1 cellular context compared by ENCODE assay signal in genomic region chr22:32644252-32645100, GRCh38.
TF ChIP-seq lines count a peak whose summit lies in the region.

No MANE protein-coding gene starts in this region.

TF ChIP-seq in HepG2, 621 proteins besides CTCF, POLR2A, EP300 and RAD21 (continued from another document and continues in another):
- TF ChIP-seq, protein P1, sequence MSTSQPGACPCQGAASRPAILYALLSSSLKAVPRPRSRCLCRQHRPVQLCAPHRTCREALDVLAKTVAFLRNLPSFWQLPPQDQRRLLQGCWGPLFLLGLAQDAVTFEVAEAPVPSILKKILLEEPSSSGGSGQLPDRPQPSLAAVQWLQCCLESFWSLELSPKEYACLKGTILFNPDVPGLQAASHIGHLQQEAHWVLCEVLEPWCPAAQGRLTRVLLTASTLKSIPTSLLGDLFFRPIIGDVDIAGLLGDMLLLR (CRISPR knock-in tag; IDR thresholded peaks at IDR 0.05), result no peak
- TF ChIP-seq, protein P2, sequence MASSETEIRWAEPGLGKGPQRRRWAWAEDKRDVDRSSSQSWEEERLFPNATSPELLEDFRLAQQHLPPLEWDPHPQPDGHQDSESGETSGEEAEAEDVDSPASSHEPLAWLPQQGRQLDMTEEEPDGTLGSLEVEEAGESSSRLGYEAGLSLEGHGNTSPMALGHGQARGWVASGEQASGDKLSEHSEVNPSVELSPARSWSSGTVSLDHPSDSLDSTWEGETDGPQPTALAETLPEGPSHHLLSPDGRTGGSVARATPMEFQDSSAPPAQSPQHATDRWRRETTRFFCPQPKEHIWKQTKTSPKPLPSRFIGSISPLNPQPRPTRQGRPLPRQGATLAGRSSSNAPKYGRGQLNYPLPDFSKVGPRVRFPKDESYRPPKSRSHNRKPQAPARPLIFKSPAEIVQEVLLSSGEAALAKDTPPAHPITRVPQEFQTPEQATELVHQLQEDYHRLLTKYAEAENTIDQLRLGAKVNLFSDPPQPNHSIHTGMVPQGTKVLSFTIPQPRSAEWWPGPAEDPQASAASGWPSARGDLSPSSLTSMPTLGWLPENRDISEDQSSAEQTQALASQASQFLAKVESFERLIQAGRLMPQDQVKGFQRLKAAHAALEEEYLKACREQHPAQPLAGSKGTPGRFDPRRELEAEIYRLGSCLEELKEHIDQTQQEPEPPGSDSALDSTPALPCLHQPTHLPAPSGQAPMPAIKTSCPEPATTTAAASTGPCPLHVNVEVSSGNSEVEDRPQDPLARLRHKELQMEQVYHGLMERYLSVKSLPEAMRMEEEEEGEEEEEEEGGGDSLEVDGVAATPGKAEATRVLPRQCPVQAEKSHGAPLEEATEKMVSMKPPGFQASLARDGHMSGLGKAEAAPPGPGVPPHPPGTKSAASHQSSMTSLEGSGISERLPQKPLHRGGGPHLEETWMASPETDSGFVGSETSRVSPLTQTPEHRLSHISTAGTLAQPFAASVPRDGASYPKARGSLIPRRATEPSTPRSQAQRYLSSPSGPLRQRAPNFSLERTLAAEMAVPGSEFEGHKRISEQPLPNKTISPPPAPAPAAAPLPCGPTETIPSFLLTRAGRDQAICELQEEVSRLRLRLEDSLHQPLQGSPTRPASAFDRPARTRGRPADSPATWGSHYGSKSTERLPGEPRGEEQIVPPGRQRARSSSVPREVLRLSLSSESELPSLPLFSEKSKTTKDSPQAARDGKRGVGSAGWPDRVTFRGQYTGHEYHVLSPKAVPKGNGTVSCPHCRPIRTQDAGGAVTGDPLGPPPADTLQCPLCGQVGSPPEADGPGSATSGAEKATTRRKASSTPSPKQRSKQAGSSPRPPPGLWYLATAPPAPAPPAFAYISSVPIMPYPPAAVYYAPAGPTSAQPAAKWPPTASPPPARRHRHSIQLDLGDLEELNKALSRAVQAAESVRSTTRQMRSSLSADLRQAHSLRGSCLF (CRISPR knock-in tag; IDR thresholded peaks at IDR 0.05; ENCODE audit: borderline replicate concordance), result no peak
- TF ChIP-seq, protein P3, sequence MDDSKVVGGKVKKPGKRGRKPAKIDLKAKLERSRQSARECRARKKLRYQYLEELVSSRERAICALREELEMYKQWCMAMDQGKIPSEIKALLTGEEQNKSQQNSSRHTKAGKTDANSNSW (CRISPR knock-in tag; IDR thresholded peaks at IDR 0.05; ENCODE audit: borderline replicate concordance), result no peak
- TF ChIP-seq TIGD3 (CRISPR knock-in tag; IDR thresholded peaks at IDR 0.05; ENCODE audit: borderline replicate concordance) (peak; percentile 60; the same call in 1 of the 2 replicates), KLF6 (CRISPR knock-in tag; IDR thresholded peaks at IDR 0.05) (peak; percentile 83; the same call in 1 of the 2 replicates), ZSCAN22 (CRISPR knock-in tag; IDR thresholded peaks at IDR 0.05) (peak; percentile 93), ARNT (IDR thresholded peaks at IDR 0.05) (no peak), ARNT2 (CRISPR knock-in tag; IDR thresholded peaks at IDR 0.05; ENCODE audit: low read depth) (peak; percentile 35; the same call in 1 of the 2 replicates), NPAS2 (CRISPR knock-in tag; IDR thresholded peaks at IDR 0.05; ENCODE audit: borderline replicate concordance) (peak; percentile 63; the same call in 1 of the 2 replicates), NR2C2 (CRISPR knock-in tag; IDR thresholded peaks at IDR 0.05; ENCODE audit: borderline replicate concordance) (peak; percentile 82; the same call in 1 of the 2 replicates), FOSL1 (CRISPR knock-in tag; IDR thresholded peaks at IDR 0.05; ENCODE audit: borderline replicate concordance) (no peak), SOX5 (CRISPR knock-in tag; IDR thresholded peaks at IDR 0.05; ENCODE audit: borderline replicate concordance) (peak; percentile 93), ZNF484 (CRISPR knock-in tag; IDR thresholded peaks at IDR 0.05; ENCODE audit: borderline replicate concordance, low read depth) (no peak; the same call in 1 of the 2 replicates), SNAPC2 (CRISPR knock-in tag; IDR thresholded peaks at IDR 0.05) (peak; percentile 96), ZUFSP (CRISPR knock-in tag; IDR thresholded peaks at IDR 0.05; ENCODE audit: borderline replicate concordance) (no peak), SMYD3 (CRISPR knock-in tag; IDR thresholded peaks at IDR 0.05) (no peak), REXO4 (CRISPR knock-in tag; IDR thresholded peaks at IDR 0.05; ENCODE audit: borderline replicate concordance) (0 out of 2 replicates have a peak, but pooled peaks have one; percentile 20), CCAR2 (optimal IDR thresholded peaks at IDR 0.05; ENCODE audit: low read depth, low read length) (no peak), SP5 (CRISPR knock-in tag; IDR thresholded peaks at IDR 0.05; ENCODE audit: borderline replicate concordance, low read depth) (peak; percentile 85), PHB2 (IDR thresholded peaks at IDR 0.05; ENCODE audit: partially characterized antibody) (no peak), ZNF570 (CRISPR knock-in tag; IDR thresholded peaks at IDR 0.05; ENCODE audit: borderline replicate concordance) (0 out of 2 replicates have a peak, but pooled peaks have one; percentile 68), IKZF1 (IDR thresholded peaks at IDR 0.05) (no peak), SMARCE1 (IDR thresholded peaks at IDR 0.05; ENCODE audit: borderline replicate concordance) (no peak), BATF2 (CRISPR knock-in tag; IDR thresholded peaks at IDR 0.05) (no peak), GTF3A (CRISPR knock-in tag; conservative IDR thresholded peaks at IDR 0.05) (peak; percentile 75; the same call in 1 of the 2 replicates), GTF2F1 (IDR thresholded peaks at IDR 0.05; ENCODE audit: low read length) (no peak), ZNF839 (CRISPR knock-in tag; IDR thresholded peaks at IDR 0.05; ENCODE audit: borderline replicate concordance) (peak; percentile 80; the same call in 1 of the 2 replicates), ZNF878 (CRISPR knock-in tag; IDR thresholded peaks at IDR 0.05) (peak; percentile 92), DBP (CRISPR knock-in tag; IDR thresholded peaks at IDR 0.05; ENCODE audit: not compliant biosample characterization) (no peak), ZNF337 (CRISPR knock-in tag; IDR thresholded peaks at IDR 0.05; ENCODE audit: borderline replicate concordance, low read depth) (peak; percentile 68; the same call in 1 of the 2 replicates), ZNF224 (CRISPR knock-in tag; IDR thresholded peaks at IDR 0.05) (peak; percentile 100), FOXP1 (IDR thresholded peaks at IDR 0.05) (peak; percentile 76; the same call in 1 of the 2 replicates), FOXP1 (CRISPR knock-in tag; IDR thresholded peaks at IDR 0.05) (peak; percentile 95), ZBTB1 (CRISPR knock-in tag; IDR thresholded peaks at IDR 0.05; ENCODE audit: borderline replicate concordance) (no peak)
- TF ChIP-seq, protein P4, sequence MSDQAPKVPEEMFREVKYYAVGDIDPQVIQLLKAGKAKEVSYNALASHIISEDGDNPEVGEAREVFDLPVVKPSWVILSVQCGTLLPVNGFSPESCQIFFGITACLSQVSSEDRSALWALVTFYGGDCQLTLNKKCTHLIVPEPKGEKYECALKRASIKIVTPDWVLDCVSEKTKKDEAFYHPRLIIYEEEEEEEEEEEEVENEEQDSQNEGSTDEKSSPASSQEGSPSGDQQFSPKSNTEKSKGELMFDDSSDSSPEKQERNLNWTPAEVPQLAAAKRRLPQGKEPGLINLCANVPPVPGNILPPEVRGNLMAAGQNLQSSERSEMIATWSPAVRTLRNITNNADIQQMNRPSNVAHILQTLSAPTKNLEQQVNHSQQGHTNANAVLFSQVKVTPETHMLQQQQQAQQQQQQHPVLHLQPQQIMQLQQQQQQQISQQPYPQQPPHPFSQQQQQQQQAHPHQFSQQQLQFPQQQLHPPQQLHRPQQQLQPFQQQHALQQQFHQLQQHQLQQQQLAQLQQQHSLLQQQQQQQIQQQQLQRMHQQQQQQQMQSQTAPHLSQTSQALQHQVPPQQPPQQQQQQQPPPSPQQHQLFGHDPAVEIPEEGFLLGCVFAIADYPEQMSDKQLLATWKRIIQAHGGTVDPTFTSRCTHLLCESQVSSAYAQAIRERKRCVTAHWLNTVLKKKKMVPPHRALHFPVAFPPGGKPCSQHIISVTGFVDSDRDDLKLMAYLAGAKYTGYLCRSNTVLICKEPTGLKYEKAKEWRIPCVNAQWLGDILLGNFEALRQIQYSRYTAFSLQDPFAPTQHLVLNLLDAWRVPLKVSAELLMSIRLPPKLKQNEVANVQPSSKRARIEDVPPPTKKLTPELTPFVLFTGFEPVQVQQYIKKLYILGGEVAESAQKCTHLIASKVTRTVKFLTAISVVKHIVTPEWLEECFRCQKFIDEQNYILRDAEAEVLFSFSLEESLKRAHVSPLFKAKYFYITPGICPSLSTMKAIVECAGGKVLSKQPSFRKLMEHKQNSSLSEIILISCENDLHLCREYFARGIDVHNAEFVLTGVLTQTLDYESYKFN (CRISPR knock-in tag; conservative IDR thresholded peaks at IDR 0.05), result peak; percentile 98
- TF ChIP-seq, protein P5, sequence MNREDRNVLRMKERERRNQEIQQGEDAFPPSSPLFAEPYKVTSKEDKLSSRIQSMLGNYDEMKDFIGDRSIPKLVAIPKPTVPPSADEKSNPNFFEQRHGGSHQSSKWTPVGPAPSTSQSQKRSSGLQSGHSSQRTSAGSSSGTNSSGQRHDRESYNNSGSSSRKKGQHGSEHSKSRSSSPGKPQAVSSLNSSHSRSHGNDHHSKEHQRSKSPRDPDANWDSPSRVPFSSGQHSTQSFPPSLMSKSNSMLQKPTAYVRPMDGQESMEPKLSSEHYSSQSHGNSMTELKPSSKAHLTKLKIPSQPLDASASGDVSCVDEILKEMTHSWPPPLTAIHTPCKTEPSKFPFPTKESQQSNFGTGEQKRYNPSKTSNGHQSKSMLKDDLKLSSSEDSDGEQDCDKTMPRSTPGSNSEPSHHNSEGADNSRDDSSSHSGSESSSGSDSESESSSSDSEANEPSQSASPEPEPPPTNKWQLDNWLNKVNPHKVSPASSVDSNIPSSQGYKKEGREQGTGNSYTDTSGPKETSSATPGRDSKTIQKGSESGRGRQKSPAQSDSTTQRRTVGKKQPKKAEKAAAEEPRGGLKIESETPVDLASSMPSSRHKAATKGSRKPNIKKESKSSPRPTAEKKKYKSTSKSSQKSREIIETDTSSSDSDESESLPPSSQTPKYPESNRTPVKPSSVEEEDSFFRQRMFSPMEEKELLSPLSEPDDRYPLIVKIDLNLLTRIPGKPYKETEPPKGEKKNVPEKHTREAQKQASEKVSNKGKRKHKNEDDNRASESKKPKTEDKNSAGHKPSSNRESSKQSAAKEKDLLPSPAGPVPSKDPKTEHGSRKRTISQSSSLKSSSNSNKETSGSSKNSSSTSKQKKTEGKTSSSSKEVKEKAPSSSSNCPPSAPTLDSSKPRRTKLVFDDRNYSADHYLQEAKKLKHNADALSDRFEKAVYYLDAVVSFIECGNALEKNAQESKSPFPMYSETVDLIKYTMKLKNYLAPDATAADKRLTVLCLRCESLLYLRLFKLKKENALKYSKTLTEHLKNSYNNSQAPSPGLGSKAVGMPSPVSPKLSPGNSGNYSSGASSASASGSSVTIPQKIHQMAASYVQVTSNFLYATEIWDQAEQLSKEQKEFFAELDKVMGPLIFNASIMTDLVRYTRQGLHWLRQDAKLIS (CRISPR knock-in tag; IDR thresholded peaks at IDR 0.05), result no peak
- TF ChIP-seq, protein P6, sequence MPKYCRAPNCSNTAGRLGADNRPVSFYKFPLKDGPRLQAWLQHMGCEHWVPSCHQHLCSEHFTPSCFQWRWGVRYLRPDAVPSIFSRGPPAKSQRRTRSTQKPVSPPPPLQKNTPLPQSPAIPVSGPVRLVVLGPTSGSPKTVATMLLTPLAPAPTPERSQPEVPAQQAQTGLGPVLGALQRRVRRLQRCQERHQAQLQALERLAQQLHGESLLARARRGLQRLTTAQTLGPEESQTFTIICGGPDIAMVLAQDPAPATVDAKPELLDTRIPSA (CRISPR knock-in tag; IDR thresholded peaks at IDR 0.05; ENCODE audit: borderline replicate concordance), result no peak
- TF ChIP-seq, protein P7, sequence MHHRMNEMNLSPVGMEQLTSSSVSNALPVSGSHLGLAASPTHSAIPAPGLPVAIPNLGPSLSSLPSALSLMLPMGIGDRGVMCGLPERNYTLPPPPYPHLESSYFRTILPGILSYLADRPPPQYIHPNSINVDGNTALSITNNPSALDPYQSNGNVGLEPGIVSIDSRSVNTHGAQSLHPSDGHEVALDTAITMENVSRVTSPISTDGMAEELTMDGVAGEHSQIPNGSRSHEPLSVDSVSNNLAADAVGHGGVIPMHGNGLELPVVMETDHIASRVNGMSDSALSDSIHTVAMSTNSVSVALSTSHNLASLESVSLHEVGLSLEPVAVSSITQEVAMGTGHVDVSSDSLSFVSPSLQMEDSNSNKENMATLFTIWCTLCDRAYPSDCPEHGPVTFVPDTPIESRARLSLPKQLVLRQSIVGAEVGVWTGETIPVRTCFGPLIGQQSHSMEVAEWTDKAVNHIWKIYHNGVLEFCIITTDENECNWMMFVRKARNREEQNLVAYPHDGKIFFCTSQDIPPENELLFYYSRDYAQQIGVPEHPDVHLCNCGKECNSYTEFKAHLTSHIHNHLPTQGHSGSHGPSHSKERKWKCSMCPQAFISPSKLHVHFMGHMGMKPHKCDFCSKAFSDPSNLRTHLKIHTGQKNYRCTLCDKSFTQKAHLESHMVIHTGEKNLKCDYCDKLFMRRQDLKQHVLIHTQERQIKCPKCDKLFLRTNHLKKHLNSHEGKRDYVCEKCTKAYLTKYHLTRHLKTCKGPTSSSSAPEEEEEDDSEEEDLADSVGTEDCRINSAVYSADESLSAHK (CRISPR knock-in tag; IDR thresholded peaks at IDR 0.05; ENCODE audit: borderline replicate concordance), result no peak
